21 cellular contexts compared by ENCODE assay signal in genomic region chr20:58137236-58137635, GRCh38.
DNase-seq lines count a peak whose midpoint lies in the region; ATAC-seq and TF ChIP-seq lines count a peak whose summit lies in the region.
"Had no signal": no experiment of that assay in that cellular context is flagged by ENCODE, and none has a peak within 500 bp of the region (broad histone marks: within the 10 kb centered on the region; RNA-seq: fewer than 3 reads in every experiment).

No MANE protein-coding gene starts in this region.

- H3K4me1 Mint-ChIP-seq in nephron = peaks cover 39% of the 10 kb centered on the region
- H3K4me1 Mint-ChIP-seq: CD4-positive, CD25-positive, alpha-beta regulatory T cell; CD8-positive, alpha-beta memory T cell had no signal

- peak overlapping the region in 2 of 3 experiments; percentile 31 to 79 for H3K27ac Mint-ChIP-seq in nephron
- H3K27ac Mint-ChIP-seq: CD4-positive, CD25-positive, alpha-beta regulatory T cell; CD8-positive, alpha-beta memory T cell had no signal

- H3K4me3 ChIP-seq in RWPE2 (ENCODE audit: severe bottlenecking) (no peak overlapping the region), coronary artery (no peak overlapping the region), gastrocnemius medialis (no peak overlapping the region)
- H3K4me3 ChIP-seq: GM12878, GM23248 had no signal

- H3K36me3 Mint-ChIP-seq in nephron (ENCODE audit: low read depth) = no peaks in the 10 kb centered on the region
- H3K36me3 Mint-ChIP-seq: CD4-positive, CD25-positive, alpha-beta regulatory T cell; CD8-positive, alpha-beta memory T cell had no signal

- TF ChIP-seq POLR2A in gastrocnemius medialis (IDR thresholded peaks at IDR 0.05) = no peak

- H3K4me3 Mint-ChIP-seq in nephron = no peak overlapping the region
- H3K4me3 Mint-ChIP-seq: CD4-positive, CD25-positive, alpha-beta regulatory T cell; CD8-positive, alpha-beta memory T cell had no signal

- H3K36me3 ChIP-seq in RWPE2 (ENCODE audit: low read depth) (no peaks in the 10 kb centered on the region), gastrocnemius medialis (no peaks in the 10 kb centered on the region)
- H3K36me3 ChIP-seq: BE2C had no signal

- H3K27me3 ChIP-seq in RWPE2 (ENCODE audit: insufficient read depth, poor library complexity, severe bottlenecking) = no peaks in the 10 kb centered on the region
- H3K27me3 ChIP-seq in gastrocnemius medialis = peaks cover 0 to 5% (median 0%) of the 10 kb centered on the region in 3 donors
- H3K27me3 ChIP-seq: BE2C had no signal

- TF ChIP-seq CTCF in RWPE2 (IDR thresholded peaks at IDR 0.05; ENCODE audit: poor library complexity, severe bottlenecking) (no peak), coronary artery (IDR thresholded peaks at IDR 0.05) (no peak), nephron (IDR thresholded peaks at IDR 0.05; ENCODE audit: unreplicated experiment in 3 of 3) (no peak), gastrocnemius medialis (IDR thresholded peaks at IDR 0.05 in 4 of 5, conservative IDR thresholded peaks at IDR 0.05 in 1 of 5) (no peak)

- in situ Hi-C loops in gastrocnemius medialis (cut with MboI; ENCODE audit: low sequenced_read_pairs in 4 of 4) = no loop called here

- DNase-seq in RWPE2 (ENCODE audit: low spot score) (peak; percentile 66), coronary artery (ENCODE audit: low spot score) (peak; percentile 40), ureter (ENCODE audit: low spot score) (peak; percentile 34), T-helper 9 cell (no peak), gastrocnemius medialis (no peak), sciatic nerve (ENCODE audit: low spot score) (no peak)
- DNase-seq: BE2C; C1 segment of cervical spinal cord; CD4-positive, CD25-positive, alpha-beta regulatory T cell; CD8-positive, alpha-beta memory T cell; COR-L47; DMS 273 treated with DMSO at 0.1 percent for 48 hours; DMS53; DND-41; EL; GM23248; HCEC 1CT had no signal

- H3K4me1 ChIP-seq in RWPE2 (ENCODE audit: insufficient read depth, poor library complexity, severe bottlenecking) (peaks cover 30% of the 10 kb centered on the region), gastrocnemius medialis (no peaks in the 10 kb centered on the region)
- H3K4me1 ChIP-seq: BE2C had no signal

- ATAC-seq in RWPE2 (ENCODE audit: low read depth) (no peak), GM18870 (IDR thresholded peaks at IDR 0.05; ENCODE audit: unreplicated experiment) (no peak), gastrocnemius medialis (no peak), sciatic nerve (no peak)
- ATAC-seq: GM12878 had no signal

- intact Hi-C loops in gastrocnemius medialis (cut with DNase I; ENCODE audit: low total_unique reads) (no loop called here), sciatic nerve (cut with DNase I) (no loop called here)

- H3K27ac ChIP-seq in RWPE2 (ENCODE audit: poor library complexity, severe bottlenecking) (no peak overlapping the region), coronary artery (no peak overlapping the region), gastrocnemius medialis (no peak overlapping the region)
- H3K27ac ChIP-seq: GM23248, HL-60 had no signal

- H3K9me3 ChIP-seq in RWPE2 (ENCODE audit: severe bottlenecking) = no peaks in the 10 kb centered on the region
- H3K9me3 ChIP-seq in gastrocnemius medialis = no peaks in the 10 kb centered on the region
- H3K9me3 ChIP-seq: BE2C had no signal

- no peaks in the 10 kb centered on the region for H3K9me3 Mint-ChIP-seq in nephron
- H3K9me3 Mint-ChIP-seq: CD4-positive, CD25-positive, alpha-beta regulatory T cell; CD8-positive, alpha-beta memory T cell had no signal

- peaks cover 50% of the 10 kb centered on the region for H3K27me3 Mint-ChIP-seq in nephron (ENCODE audit: low read depth)

Comparison
In these comparisons a context has a peak if more than half of its experiments do, and no peak if none do; other contexts are left out.
1. DNase-seq: peak in RWPE2 (single experiment), coronary artery (single experiment) and ureter (single experiment); none in T-helper 9 cell (single experiment), gastrocnemius medialis (0 of 2) and sciatic nerve (single experiment).